In the genomic region with DNA sequence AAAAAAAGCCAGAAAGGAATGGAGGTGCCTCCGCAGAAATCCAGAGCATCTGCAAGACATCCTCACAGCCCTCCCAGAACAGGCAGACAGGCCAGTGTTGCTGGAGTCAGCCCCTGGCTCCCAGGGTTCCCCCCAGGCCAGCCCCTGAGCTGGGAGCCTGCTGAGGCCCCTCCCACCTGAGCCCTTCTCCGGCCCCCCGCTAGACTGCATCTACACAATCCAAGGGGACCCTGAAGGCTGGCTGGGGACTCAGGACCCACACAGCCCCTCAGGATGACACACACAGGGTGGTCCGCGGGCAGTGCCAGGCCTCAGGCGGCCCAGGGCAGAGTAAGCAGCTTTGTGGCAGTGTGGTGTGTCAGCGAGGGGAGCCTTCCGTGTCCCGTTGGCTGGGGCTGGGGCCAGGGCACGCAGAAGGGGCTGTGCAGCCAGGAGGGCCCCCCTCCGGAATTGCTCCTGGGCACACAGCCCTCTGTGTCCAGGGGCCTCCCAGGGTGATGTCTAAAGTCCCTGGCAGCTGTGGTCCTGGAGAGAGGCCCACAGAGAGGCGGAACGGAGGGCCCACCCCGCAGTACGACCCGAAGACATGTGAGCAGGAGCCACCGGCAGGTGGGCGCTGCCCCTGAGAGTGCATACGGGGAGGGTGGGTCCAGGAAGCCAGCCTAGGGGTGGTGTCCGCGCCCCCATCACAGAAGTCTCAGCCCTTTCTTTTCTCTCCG, we compare ENCODE assay signal across 24 cellular contexts. TPM values are rescaled to one million over a fixed set of nuclear protein-coding genes. Genes with fewer than 3 reads are reported as not detected.
DNase-seq lines count a peak whose midpoint lies in the region; ATAC-seq, FAIRE-seq and TF ChIP-seq lines count a peak whose summit lies in the region.
"Had no signal": no experiment of that assay in that cellular context is flagged by ENCODE, and none has a peak within 500 bp of the region (broad histone marks: within the 10 kb centered on the region; RNA-seq: fewer than 3 reads in every experiment).

No MANE protein-coding gene starts in this region.

- TF ChIP-seq CTCF in CD4-positive, alpha-beta T cell (IDR thresholded peaks at IDR 0.05), result no peak
- no peak for TF ChIP-seq CTCF in osteocyte (IDR thresholded peaks at IDR 0.05)

- no peak for FAIRE-seq in frontal cortex (lab: Jason Lieb, UNC)
- FAIRE-seq: A204.1, GM12891 had no signal

- no peaks in the 10 kb centered on the region for H3K27me3 ChIP-seq in CD4-positive, alpha-beta T cell (ENCODE audit: control insufficient read depth, insufficient read depth, low read length)
- H3K27me3 ChIP-seq: Peyer's patch, SJCRH30 had no signal

- H3K27me3 Mint-ChIP-seq in activated T-cell treated with anti-CD3 and anti-CD28 coated beads, Interleukin-2, amount 50 U/mL, for 4 hours (ENCODE audit: low read depth), result no peaks in the 10 kb centered on the region
- H3K27me3 Mint-ChIP-seq in activated T-cell treated with anti-CD3 and anti-CD28 coated beads, Interleukin-2, amount 50 U/mL, for 72 hours (ENCODE audit: low read depth), result no peaks in the 10 kb centered on the region
- H3K27me3 Mint-ChIP-seq in CD4-positive, alpha-beta T cell, result no peaks in the 10 kb centered on the region
- no peaks in the 10 kb centered on the region for H3K27me3 Mint-ChIP-seq in activated CD4-positive, alpha-beta memory T cell treated with anti-CD3 and anti-CD28 coated beads, Interleukin-2, amount 10 ng/mL, durations not matched to agents 7 days and 5 days
- no peaks in the 10 kb centered on the region for H3K27me3 Mint-ChIP-seq in osteocyte (ENCODE audit: unreplicated experiment)
- H3K27me3 Mint-ChIP-seq: CD4-positive, alpha-beta memory T cell had no signal

- no peaks in the 10 kb centered on the region for H3K36me3 Mint-ChIP-seq in activated T-cell treated with anti-CD3 and anti-CD28 coated beads, Interleukin-2, amount 50 U/mL, for 4 hours (ENCODE audit: insufficient read depth)
- H3K36me3 Mint-ChIP-seq in activated T-cell treated with anti-CD3 and anti-CD28 coated beads, Interleukin-2, amount 50 U/mL, for 72 hours (ENCODE audit: insufficient read depth in 2 of 2), result peaks cover 0 to 7% of the 10 kb centered on the region in 2 donors
- H3K36me3 Mint-ChIP-seq in CD4-positive, alpha-beta T cell (ENCODE audit: low read depth), result peaks cover 5% of the 10 kb centered on the region
- H3K36me3 Mint-ChIP-seq in activated CD4-positive, alpha-beta memory T cell treated with anti-CD3 and anti-CD28 coated beads, Interleukin-2, amount 10 ng/mL, durations not matched to agents 7 days and 5 days (ENCODE audit: low read depth), result peaks cover 15% of the 10 kb centered on the region
- H3K36me3 Mint-ChIP-seq in osteocyte (ENCODE audit: unreplicated experiment), result peaks cover 13% of the 10 kb centered on the region

- ATAC-seq in activated T-cell treated with anti-CD3 and anti-CD28 coated beads, Interleukin-2, amount 50 U/mL, for 4 hours, result no peak
- ATAC-seq in activated T-cell treated with anti-CD3 and anti-CD28 coated beads, Interleukin-2, amount 50 U/mL, for 72 hours (replicated peaks in 1 of 2), result no peak
- no peak for ATAC-seq in CD4-positive, alpha-beta T cell (ENCODE audit: poor library complexity)
- ATAC-seq: GM23338 had no signal

- H3K4me3 Mint-ChIP-seq in activated T-cell treated with anti-CD3 and anti-CD28 coated beads, Interleukin-2, amount 50 U/mL, for 4 hours, result peak overlapping the region; percentile 42
- peak overlapping the region in 1 of 2 donors; percentile 41 for H3K4me3 Mint-ChIP-seq in activated T-cell treated with anti-CD3 and anti-CD28 coated beads, Interleukin-2, amount 50 U/mL, for 72 hours
- peak overlapping the region; percentile 54 for H3K4me3 Mint-ChIP-seq in CD4-positive, alpha-beta T cell
- no peak overlapping the region for H3K4me3 Mint-ChIP-seq in activated CD4-positive, alpha-beta memory T cell treated with anti-CD3 and anti-CD28 coated beads, Interleukin-2, amount 10 ng/mL, durations not matched to agents 7 days and 5 days
- H3K4me3 Mint-ChIP-seq in osteocyte (ENCODE audit: unreplicated experiment), result peak overlapping the region; percentile 40

- CTCF ChIA-PET in CD4-positive, alpha-beta T cell (lab: Charles Lee), result no interaction called here
- CTCF ChIA-PET in activated CD4-positive, alpha-beta memory T cell treated with anti-CD3 and anti-CD28 coated beads, Interleukin-2, amount 10 ng/mL, durations not matched to agents 7 days and 5 days (lab: Charles Lee), result no interaction called here

- H3K4me1 Mint-ChIP-seq in activated T-cell treated with anti-CD3 and anti-CD28 coated beads, Interleukin-2, amount 50 U/mL, for 4 hours (ENCODE audit: low read depth), result peaks cover 46% of the 10 kb centered on the region
- H3K4me1 Mint-ChIP-seq in activated T-cell treated with anti-CD3 and anti-CD28 coated beads, Interleukin-2, amount 50 U/mL, for 72 hours (ENCODE audit: low read depth), result peaks cover 48% of the 10 kb centered on the region
- peaks cover 40% of the 10 kb centered on the region for H3K4me1 Mint-ChIP-seq in CD4-positive, alpha-beta T cell (ENCODE audit: low read depth)
- peaks cover 58% of the 10 kb centered on the region for H3K4me1 Mint-ChIP-seq in activated CD4-positive, alpha-beta memory T cell treated with anti-CD3 and anti-CD28 coated beads, Interleukin-2, amount 10 ng/mL, durations not matched to agents 7 days and 5 days
- peaks cover 9% of the 10 kb centered on the region for H3K4me1 Mint-ChIP-seq in osteocyte (ENCODE audit: unreplicated experiment)

- intact Hi-C loops in CD4-positive, alpha-beta T cell (cut with DNase I, micrococcal nuclease), result loop anchor here in 1 of 2 experiments (5.0 kb wide), 1 partner anchor 247 kb away; a partner anchor contains a TSS

- no peak for DNase-seq in activated T-cell treated with anti-CD3 and anti-CD28 coated beads, Interleukin-2, amount 50 U/mL, for 4 hours
- DNase-seq in activated T-cell treated with anti-CD3 and anti-CD28 coated beads, Interleukin-2, amount 50 U/mL, for 72 hours, result no peak
- no peak for DNase-seq in CD4-positive, alpha-beta T cell
- no peak for DNase-seq in activated CD4-positive, alpha-beta memory T cell treated with anti-CD3 and anti-CD28 coated beads, Interleukin-2, amount 10 ng/mL, durations not matched to agents 7 days and 5 days
- DNase-seq in osteocyte (ENCODE audit: extremely low spot score, unreplicated experiment) (no peak), frontal cortex (ENCODE audit: low spot score in 2 of 2) (no peak), NCI-H446 (lab: John Stamatoyannopoulos, UW) (no peak), AG20443 (ENCODE audit: low spot score) (no peak)
- DNase-seq: Calu3; CD4-positive, alpha-beta memory T cell; DMS153; IMR-90; NCI-H1105; NCI-H146; NCI-H2029; NCI-H226; NCI-H524; NCI-H82; Peyer's patch; SJCRH30 had no signal

- no peak overlapping the region for H3K27ac Mint-ChIP-seq in activated T-cell treated with anti-CD3 and anti-CD28 coated beads, Interleukin-2, amount 50 U/mL, for 72 hours
- H3K27ac Mint-ChIP-seq in CD4-positive, alpha-beta T cell, result no peak overlapping the region
- peak overlapping the region; percentile 99 for H3K27ac Mint-ChIP-seq in activated CD4-positive, alpha-beta memory T cell treated with anti-CD3 and anti-CD28 coated beads, Interleukin-2, amount 10 ng/mL, durations not matched to agents 7 days and 5 days
- no peak overlapping the region for H3K27ac Mint-ChIP-seq in osteocyte (ENCODE audit: unreplicated experiment)
- H3K27ac Mint-ChIP-seq: GM23338 had no signal

- no peaks in the 10 kb centered on the region for H3K9me3 ChIP-seq in CD4-positive, alpha-beta T cell (ENCODE audit: control insufficient read depth, low read length)
- H3K9me3 ChIP-seq: HAP-1, Peyer's patch, SJCRH30 had no signal

- POLR2A ChIA-PET in CD4-positive, alpha-beta T cell (lab: Charles Lee), result no interaction called here
- POLR2A ChIA-PET in activated CD4-positive, alpha-beta memory T cell treated with anti-CD3 and anti-CD28 coated beads, Interleukin-2, amount 10 ng/mL, durations not matched to agents 7 days and 5 days (lab: Charles Lee), result no interaction called here

- H3K27ac ChIP-seq in CD4-positive, alpha-beta T cell (ENCODE audit: low read depth, low read length), result no peak overlapping the region
- H3K27ac ChIP-seq: SJCRH30 had no signal

- H3K9me3 Mint-ChIP-seq in activated T-cell treated with anti-CD3 and anti-CD28 coated beads, Interleukin-2, amount 50 U/mL, for 4 hours, result no peaks in the 10 kb centered on the region
- H3K9me3 Mint-ChIP-seq in activated T-cell treated with anti-CD3 and anti-CD28 coated beads, Interleukin-2, amount 50 U/mL, for 72 hours, result no peaks in the 10 kb centered on the region
- no peaks in the 10 kb centered on the region for H3K9me3 Mint-ChIP-seq in CD4-positive, alpha-beta T cell
- H3K9me3 Mint-ChIP-seq in activated CD4-positive, alpha-beta memory T cell treated with anti-CD3 and anti-CD28 coated beads, Interleukin-2, amount 10 ng/mL, durations not matched to agents 7 days and 5 days, result no peaks in the 10 kb centered on the region
- no peaks in the 10 kb centered on the region for H3K9me3 Mint-ChIP-seq in osteocyte (ENCODE audit: unreplicated experiment)
- H3K9me3 Mint-ChIP-seq: CD4-positive, alpha-beta memory T cell; GM23338 had no signal

RNA-seq across cellular contexts. Expression of a gene that starts 2.9 kb away (rescaled TPM):
- total RNA-seq in activated T-cell treated with anti-CD3 and anti-CD28 coated beads, Interleukin-2, amount 50 U/mL, for 4 hours, result 10 to 100 TPM; 46.3 to 47.4 (median 46.5) TPM
- 10 to 100 TPM; 23.1 to 23.5 TPM for total RNA-seq in activated T-cell treated with anti-CD3 and anti-CD28 coated beads, Interleukin-2, amount 50 U/mL, for 72 hours
- 1 to 10 TPM; 6.5 to 7.9 TPM for total RNA-seq in CD4-positive, alpha-beta T cell
- total RNA-seq in activated CD4-positive, alpha-beta memory T cell treated with anti-CD3 and anti-CD28 coated beads, Interleukin-2, amount 10 ng/mL, durations not matched to agents 7 days and 5 days, result 10 to 100 TPM; 47.0 to 49.0 TPM
- 34.0 and 38.2 TPM in 2 replicates for total RNA-seq in osteocyte
- total RNA-seq in frontal cortex, result 26.9 TPM

RNA-seq across cellular contexts. Expression of a gene that starts 20.7 kb away (rescaled TPM):
- total RNA-seq in activated T-cell treated with anti-CD3 and anti-CD28 coated beads, Interleukin-2, amount 50 U/mL, for 4 hours, result 1 to 10 TPM; 5.9 to 6.2 (median 6.0) TPM
- total RNA-seq in activated T-cell treated with anti-CD3 and anti-CD28 coated beads, Interleukin-2, amount 50 U/mL, for 72 hours, result 10 to 100 TPM in 1 of 2 donors, 1 to 10 TPM in 1; 8.4 to 13.7 TPM
- total RNA-seq in CD4-positive, alpha-beta T cell, result 1 to 10 TPM; 2.1 to 2.7 TPM
- 1 to 10 TPM; 8.1 to 8.7 TPM for total RNA-seq in activated CD4-positive, alpha-beta memory T cell treated with anti-CD3 and anti-CD28 coated beads, Interleukin-2, amount 10 ng/mL, durations not matched to agents 7 days and 5 days
- total RNA-seq in osteocyte (40.1 and 41.4 TPM in 2 replicates), frontal cortex (3.7 TPM)
